18 cellular contexts compared by ENCODE assay signal in the genomic region with DNA sequence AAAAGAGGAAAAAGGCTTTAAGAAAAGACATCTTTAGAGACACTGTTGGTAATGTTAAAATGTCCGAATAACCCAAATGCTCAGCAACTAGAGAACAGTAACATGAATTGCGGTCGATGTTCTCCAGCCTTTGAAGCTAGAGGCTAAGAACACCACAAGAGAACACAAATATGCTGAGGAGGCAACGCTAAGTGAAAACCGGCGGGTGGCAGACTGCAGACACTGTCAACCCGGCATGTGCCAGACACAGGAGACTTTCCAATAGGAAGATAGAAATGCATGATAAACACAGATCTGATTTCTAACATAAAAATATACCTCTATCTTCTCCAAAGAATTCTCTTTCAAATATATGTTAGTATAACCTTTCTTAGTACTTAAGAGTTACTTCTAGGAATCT. TPM values are rescaled to one million over a fixed set of nuclear protein-coding genes. Genes with fewer than 3 reads are reported as not detected.
DNase-seq lines count a peak whose midpoint lies in the region; ATAC-seq and TF ChIP-seq lines count a peak whose summit lies in the region.
"Had no signal": no experiment of that assay in that cellular context is flagged by ENCODE, and none has a peak within 500 bp of the region (broad histone marks: within the 10 kb centered on the region; RNA-seq: fewer than 3 reads in every experiment).

No MANE protein-coding gene starts in this region.

- H3K9ac ChIP-seq in SK-N-SH = no peak overlapping the region
- H3K9ac ChIP-seq: BLaER1 treated with 17β-estradiol and CSF1 and Interleukin-3, amounts not matched to agents 10 nM and 100 nM had no signal

- H3K27ac Mint-ChIP-seq in brain = peak overlapping the region in 3 of 5 experiments; percentile 30 to 74 (median 38)
- H3K27ac Mint-ChIP-seq in osteocyte (ENCODE audit: unreplicated experiment) = peak overlapping the region; percentile 38
- H3K27ac Mint-ChIP-seq in activated T-helper 2 cell treated with anti-CD3 and anti-CD28 coated beads, Interferon-gamma antibody, Interleukin-2, Interleukin-4, amounts not matched to agents 10 μg/mL and 5 μg/mL and 100 μg/mL, durations not matched to agents 14 hours and 24 hours and 36 hours = no peak overlapping the region

- H3K9me3 Mint-ChIP-seq in brain (no peaks in the 10 kb centered on the region), osteocyte (ENCODE audit: unreplicated experiment) (no peaks in the 10 kb centered on the region)
- H3K9me3 Mint-ChIP-seq in activated T-helper 2 cell treated with anti-CD3 and anti-CD28 coated beads, Interferon-gamma antibody, Interleukin-2, Interleukin-4, amounts not matched to agents 10 μg/mL and 5 μg/mL and 100 μg/mL, durations not matched to agents 14 hours and 24 hours and 36 hours = no peaks in the 10 kb centered on the region

- no peak overlapping the region for H3K27ac ChIP-seq in SK-N-SH (ENCODE audit: low read depth in 2 of 2, low read length in 1 of 2)
- H3K27ac ChIP-seq: BLaER1 treated with 17β-estradiol and CSF1 and Interleukin-3, amounts not matched to agents 10 nM and 100 nM; PC-9 had no signal

- no peak overlapping the region for H2AFZ ChIP-seq in SK-N-SH (ENCODE audit: low read depth)
- H2AFZ ChIP-seq: PC-9 had no signal

- H3K36me3 ChIP-seq in SK-N-SH (replicated peaks in 1 of 2; ENCODE audit: control insufficient read depth in 1 of 2, insufficient read depth in 2 of 2, low read length in 1 of 2) = peaks cover 17 to 59% of the 10 kb centered on the region in 2 experiments

- peak; percentile 34 for TF ChIP-seq RAD21 in SK-N-SH (IDR thresholded peaks at IDR 0.05; ENCODE audit: low read length)

- TF ChIP-seq CTCF in SK-N-SH (IDR thresholded peaks at IDR 0.05) (no peak), brain (conservative IDR thresholded peaks at IDR 0.05) (no peak), osteocyte (IDR thresholded peaks at IDR 0.05) (no peak)

- H3K4me3 ChIP-seq in SK-N-SH (ENCODE audit: low read depth in 2 of 2, low read length in 1 of 2) = no peak overlapping the region
- H3K4me3 ChIP-seq: BLaER1 treated with 17β-estradiol and CSF1 and Interleukin-3, amounts not matched to agents 10 nM and 100 nM; GM12878; MG63; PC-9 had no signal

- peaks cover 9% of the 10 kb centered on the region for H3K4me1 Mint-ChIP-seq in brain
- peaks cover 49% of the 10 kb centered on the region for H3K4me1 Mint-ChIP-seq in osteocyte (ENCODE audit: unreplicated experiment)
- no peaks in the 10 kb centered on the region for H3K4me1 Mint-ChIP-seq in activated T-helper 2 cell treated with anti-CD3 and anti-CD28 coated beads, Interferon-gamma antibody, Interleukin-2, Interleukin-4, amounts not matched to agents 10 μg/mL and 5 μg/mL and 100 μg/mL, durations not matched to agents 14 hours and 24 hours and 36 hours (ENCODE audit: low read depth)

- H3K9me2 ChIP-seq in SK-N-SH = no peaks in the 10 kb centered on the region

- peaks cover 2 to 15% of the 10 kb centered on the region in 2 experiments; a peak in 2 of 4 replicates for H3K4me1 ChIP-seq in SK-N-SH (ENCODE audit: control insufficient read depth in 1 of 2, insufficient read depth in 2 of 2, low read depth in 1 of 2, low read length in 1 of 2)

- no peak for ATAC-seq in SK-N-SH treated with all-trans-retinoic acid at 6 μM for 48 hours
- no peak for ATAC-seq in HG03045 (IDR thresholded peaks at IDR 0.05; ENCODE audit: unreplicated experiment)
- ATAC-seq: GM12878 had no signal

- peaks cover 11% of the 10 kb centered on the region; the same call in 1 of the 2 replicates for H4K20me1 ChIP-seq in SK-N-SH (ENCODE audit: insufficient read depth)

- WGBS in SK-N-SH (ENCODE audit: low lambda C conversion rate) = 79% methylated on average over 7 of the region's 7 CpGs

- peaks cover 45% of the 10 kb centered on the region for H3K79me2 ChIP-seq in SK-N-SH (ENCODE audit: insufficient read depth)

- no peak overlapping the region for H3K4me3 Mint-ChIP-seq in brain
- H3K4me3 Mint-ChIP-seq in osteocyte (ENCODE audit: unreplicated experiment) = no peak overlapping the region
- H3K4me3 Mint-ChIP-seq in activated T-helper 2 cell treated with anti-CD3 and anti-CD28 coated beads, Interferon-gamma antibody, Interleukin-2, Interleukin-4, amounts not matched to agents 10 μg/mL and 5 μg/mL and 100 μg/mL, durations not matched to agents 14 hours and 24 hours and 36 hours (ENCODE audit: low read depth) = no peak overlapping the region

- TF ChIP-seq EP300 in SK-N-SH (IDR thresholded peaks at IDR 0.05; ENCODE audit: borderline replicate concordance in 1 of 2, low read depth in 1 of 2, low read length in 1 of 2) = no peak

- no peak for DNase-seq in SK-N-SH
- no peak for DNase-seq in osteocyte (ENCODE audit: extremely low spot score, unreplicated experiment)
- DNase-seq in superior temporal gyrus (ENCODE audit: extremely low spot score) = peak; percentile 46
- no peak for DNase-seq in activated T-helper 2 cell treated with anti-CD3 and anti-CD28 coated beads, Interferon-gamma antibody, Interleukin-2, Interleukin-4, amounts not matched to agents 10 μg/mL and 5 μg/mL and 100 μg/mL, durations not matched to agents 14 hours and 24 hours and 36 hours (ENCODE audit: low spot score)
- no peak for DNase-seq in HT-29 (ENCODE audit: low spot score)
- DNase-seq: 8988T, GDM1, MG63, NCI-H1092, NCI-H2081 treated with DMSO at 0.1 percent for 48 hours, NCI-H2227 treated with DMSO at 0.1 percent for 48 hours, NCI-H524, PC-9 had no signal

- peaks cover 23% of the 10 kb centered on the region for H3F3A ChIP-seq in SK-N-SH (replicated peaks; ENCODE audit: insufficient read depth)

- POLR2A ChIA-PET in SK-N-SH (lab: Yijun Ruan, JAX) = no interaction called here

- no peak overlapping the region for H3K4me2 ChIP-seq in SK-N-SH
- H3K4me2 ChIP-seq: BLaER1 treated with 17β-estradiol and CSF1 and Interleukin-3, amounts not matched to agents 10 nM and 100 nM; PC-9 had no signal

- H3K27me3 Mint-ChIP-seq in brain (no peaks in the 10 kb centered on the region), osteocyte (ENCODE audit: unreplicated experiment) (no peaks in the 10 kb centered on the region)
- H3K27me3 Mint-ChIP-seq in activated T-helper 2 cell treated with anti-CD3 and anti-CD28 coated beads, Interferon-gamma antibody, Interleukin-2, Interleukin-4, amounts not matched to agents 10 μg/mL and 5 μg/mL and 100 μg/mL, durations not matched to agents 14 hours and 24 hours and 36 hours (ENCODE audit: low read depth) = no peaks in the 10 kb centered on the region

- H3K9me3 ChIP-seq in SK-N-SH = no peaks in the 10 kb centered on the region
- H3K9me3 ChIP-seq: BLaER1 treated with 17β-estradiol and CSF1 and Interleukin-3, amounts not matched to agents 10 nM and 100 nM; MG63 had no signal

- CTCF ChIA-PET in SK-N-SH (lab: Yijun Ruan, JAX) = interaction anchor here (0.9 to 2.4 kb wide), 3 partner anchors 11 to 15 kb away, joined by 3 to 6 read pairs (median 3); no protein-coding TSS in a partner anchor

- no peaks in the 10 kb centered on the region for H3K27me3 ChIP-seq in SK-N-SH (ENCODE audit: insufficient read depth)
- H3K27me3 ChIP-seq: BLaER1 treated with 17β-estradiol and CSF1 and Interleukin-3, amounts not matched to agents 10 nM and 100 nM; MG63 had no signal

- H3K36me3 Mint-ChIP-seq in brain (peaks cover 62% of the 10 kb centered on the region), osteocyte (ENCODE audit: unreplicated experiment) (peaks cover 26% of the 10 kb centered on the region)
- H3K36me3 Mint-ChIP-seq in activated T-helper 2 cell treated with anti-CD3 and anti-CD28 coated beads, Interferon-gamma antibody, Interleukin-2, Interleukin-4, amounts not matched to agents 10 μg/mL and 5 μg/mL and 100 μg/mL, durations not matched to agents 14 hours and 24 hours and 36 hours (ENCODE audit: low read depth) = peaks cover 47% of the 10 kb centered on the region

- intact Hi-C loops in activated T-helper 2 cell treated with anti-CD3 and anti-CD28 coated beads, Interferon-gamma antibody, Interleukin-2, Interleukin-4, amounts not matched to agents 10 μg/mL and 5 μg/mL and 100 μg/mL, durations not matched to agents 14 hours and 24 hours and 36 hours (cut with micrococcal nuclease) = no loop called here

RNA-seq across cellular contexts. Expression of gene DDX41, which starts 18.4 kb away (rescaled TPM):
- polyA plus RNA-seq in SK-N-SH (2012; rRNA removed) (158 and 176 TPM in 2 replicates), brain (ENCODE audit: insufficient read depth, low read depth, low replicate concordance) (231 TPM)
- polyA plus RNA-seq in SK-N-SH (2012; cell fraction: cytosol; rRNA removed) = 77.5 and 107 TPM in 2 replicates
- 306 and 385 TPM in 2 replicates for polyA plus RNA-seq in SK-N-SH (2012; cell fraction: nucleus; rRNA removed)
- 68.7 and 83.1 TPM in 2 replicates for total RNA-seq in osteocyte
- 138 and 144 TPM in 2 replicates for total RNA-seq in activated T-helper 2 cell treated with anti-CD3 and anti-CD28 coated beads, Interferon-gamma antibody, Interleukin-2, Interleukin-4, amounts not matched to agents 10 μg/mL and 5 μg/mL and 100 μg/mL, durations not matched to agents 14 hours and 24 hours and 36 hours
- 240 and 269 TPM in 2 replicates for total RNA-seq in HT-29 (2014; rRNA removed; shearing (Covaris generic))

RNA-seq across cellular contexts. Expression of gene FAM193B, which starts 19.2 kb away (rescaled TPM):
- 44.4 and 48.1 TPM in 2 replicates for polyA plus RNA-seq in SK-N-SH (2012; rRNA removed)
- 10.1 and 14.0 TPM in 2 replicates for polyA plus RNA-seq in SK-N-SH (2012; cell fraction: cytosol; rRNA removed)
- polyA plus RNA-seq in SK-N-SH (2012; cell fraction: nucleus; rRNA removed) = 327 and 442 TPM in 2 replicates
- 21.6 TPM for polyA plus RNA-seq in brain (ENCODE audit: insufficient read depth, low read depth, low replicate concordance)
- total RNA-seq in osteocyte = 82.0 and 97.2 TPM in 2 replicates
- 75.8 and 81.0 TPM in 2 replicates for total RNA-seq in activated T-helper 2 cell treated with anti-CD3 and anti-CD28 coated beads, Interferon-gamma antibody, Interleukin-2, Interleukin-4, amounts not matched to agents 10 μg/mL and 5 μg/mL and 100 μg/mL, durations not matched to agents 14 hours and 24 hours and 36 hours
- 32.8 and 61.4 TPM in 2 replicates for total RNA-seq in HT-29 (2014; rRNA removed; shearing (Covaris generic))

RNA-seq across cellular contexts. Expression of gene DOK3, which starts 25.5 kb away (rescaled TPM):
- 1.9 and 2.2 TPM in 2 replicates for polyA plus RNA-seq in SK-N-SH (2012; rRNA removed)
- 0.67 and 1.2 TPM in 2 replicates for polyA plus RNA-seq in SK-N-SH (2012; cell fraction: cytosol; rRNA removed)
- polyA plus RNA-seq in SK-N-SH (2012; cell fraction: nucleus; rRNA removed) = 11.8 and 14.3 TPM in 2 replicates
- polyA plus RNA-seq in brain (ENCODE audit: insufficient read depth, low read depth, low replicate concordance) = 1.8 TPM
- total RNA-seq in osteocyte = 5.5 and 7.2 TPM in 2 replicates
- 3.3 and 4.9 TPM in 2 replicates for total RNA-seq in activated T-helper 2 cell treated with anti-CD3 and anti-CD28 coated beads, Interferon-gamma antibody, Interleukin-2, Interleukin-4, amounts not matched to agents 10 μg/mL and 5 μg/mL and 100 μg/mL, durations not matched to agents 14 hours and 24 hours and 36 hours
- total RNA-seq in HT-29 (2014; rRNA removed; shearing (Covaris generic)) = 1.6 and 1.9 TPM in 2 replicates

RNA-seq across cellular contexts. Expression of gene PDLIM7, which starts 37.7 kb away (rescaled TPM):
- 183 and 206 TPM in 2 replicates for polyA plus RNA-seq in SK-N-SH (2012; rRNA removed)
- 60.8 and 101 TPM in 2 replicates for polyA plus RNA-seq in SK-N-SH (2012; cell fraction: cytosol; rRNA removed)
- polyA plus RNA-seq in SK-N-SH (2012; cell fraction: nucleus; rRNA removed) = 702 and 826 TPM in 2 replicates
- polyA plus RNA-seq in brain (ENCODE audit: insufficient read depth, low read depth, low replicate concordance) = 20.1 TPM
- total RNA-seq in osteocyte = 312 and 358 TPM in 2 replicates
- 85.4 and 86.9 TPM in 2 replicates for total RNA-seq in activated T-helper 2 cell treated with anti-CD3 and anti-CD28 coated beads, Interferon-gamma antibody, Interleukin-2, Interleukin-4, amounts not matched to agents 10 μg/mL and 5 μg/mL and 100 μg/mL, durations not matched to agents 14 hours and 24 hours and 36 hours
- total RNA-seq in HT-29 (2014; rRNA removed; shearing (Covaris generic)) = 32.2 and 34.7 TPM in 2 replicates

RNA-seq across cellular contexts. Expression of gene TMED9, which starts 56.9 kb away (rescaled TPM):
- polyA plus RNA-seq in SK-N-SH (2012; rRNA removed) = 264 and 320 TPM in 2 replicates
- 199 and 268 TPM in 2 replicates for polyA plus RNA-seq in SK-N-SH (2012; cell fraction: cytosol; rRNA removed)
- polyA plus RNA-seq in SK-N-SH (2012; cell fraction: nucleus; rRNA removed) = 117 and 153 TPM in 2 replicates
- polyA plus RNA-seq in brain (ENCODE audit: insufficient read depth, low read depth, low replicate concordance) = 92.1 TPM
- total RNA-seq in osteocyte = 216 and 248 TPM in 2 replicates
- total RNA-seq in activated T-helper 2 cell treated with anti-CD3 and anti-CD28 coated beads, Interferon-gamma antibody, Interleukin-2, Interleukin-4, amounts not matched to agents 10 μg/mL and 5 μg/mL and 100 μg/mL, durations not matched to agents 14 hours and 24 hours and 36 hours = 174 and 175 TPM in 2 replicates
- 115 and 119 TPM in 2 replicates for total RNA-seq in HT-29 (2014; rRNA removed; shearing (Covaris generic))
